ENCODE assay signal across 8 cellular contexts in the genomic region with DNA sequence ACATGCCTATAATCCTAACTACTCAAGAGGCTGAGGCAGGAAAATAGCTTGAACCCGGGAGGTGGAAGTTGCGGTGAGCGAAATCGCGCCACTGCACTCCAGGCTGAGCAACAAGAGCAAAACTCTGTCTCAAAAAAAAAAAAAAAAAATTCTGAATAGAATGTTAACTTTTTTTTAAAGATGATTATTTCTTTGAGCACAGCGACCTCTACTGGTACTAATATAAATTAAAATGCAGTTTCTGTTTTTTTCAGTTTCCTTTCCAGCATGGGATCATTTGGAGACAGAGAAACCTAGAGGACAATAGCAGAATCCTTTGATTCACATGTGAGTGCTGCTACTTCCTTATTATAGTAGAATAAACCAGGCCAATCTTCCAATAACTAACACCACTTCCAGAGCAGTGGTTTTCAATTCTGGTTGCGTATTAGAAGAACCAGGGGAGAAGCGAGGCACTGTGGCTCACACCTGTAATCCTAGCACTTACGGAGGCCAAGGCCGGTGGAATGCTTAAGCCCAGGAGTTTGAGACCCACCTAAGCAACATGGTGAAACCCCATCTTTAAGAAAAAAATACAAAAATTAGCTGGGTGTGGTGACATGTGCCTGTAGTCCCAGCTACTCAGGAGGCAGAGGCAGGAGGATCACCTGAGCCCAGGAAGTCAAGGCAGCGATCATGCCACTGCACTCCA. TPM values are rescaled to one million over a fixed set of nuclear protein-coding genes. Genes with fewer than 3 reads are reported as not detected.
DNase-seq lines count a peak whose midpoint lies in the region; ATAC-seq and TF ChIP-seq lines count a peak whose summit lies in the region.

No MANE protein-coding gene starts in this region.

- H3K27me3 ChIP-seq in CD4-positive, alpha-beta T cell (ENCODE audit: control insufficient read depth, insufficient read depth, low read length): no peaks in the 10 kb centered on the region
- no peaks in the 10 kb centered on the region for H3K27me3 ChIP-seq in effector memory CD4-positive, alpha-beta T cell (replicated peaks; ENCODE audit: control insufficient read depth, insufficient read depth, low read length, poor library complexity, severe bottlenecking)
- no peaks in the 10 kb centered on the region for H3K27me3 ChIP-seq in muscle layer of colon (ENCODE audit: control insufficient read depth in 1 of 2, insufficient read depth in 2 of 2, low read length in 2 of 2)

- H3K27ac ChIP-seq in CD4-positive, alpha-beta T cell (ENCODE audit: low read depth, low read length): no peak overlapping the region
- H3K27ac ChIP-seq in effector memory CD4-positive, alpha-beta T cell (ENCODE audit: insufficient read depth, low read length, poor library complexity, severe bottlenecking): peak overlapping the region; percentile 14
- peak overlapping the region; percentile 48 for H3K27ac ChIP-seq in muscle layer of colon (ENCODE audit: low read depth, low read length)

- no peak overlapping the region for H3K9ac ChIP-seq in muscle layer of colon (ENCODE audit: low read length)

- peak; percentile 78 for TF ChIP-seq CTCF in CD4-positive, alpha-beta T cell (IDR thresholded peaks at IDR 0.05)
- peak; percentile 92 for TF ChIP-seq CTCF in HFFc6 (IDR thresholded peaks at IDR 0.05)

- peak; percentile 33 for ATAC-seq in CD4-positive, alpha-beta T cell (ENCODE audit: poor library complexity)
- ATAC-seq in HG03135 (IDR thresholded peaks at IDR 0.05; ENCODE audit: unreplicated experiment): no peak
- ATAC-seq in HG02571 (IDR thresholded peaks at IDR 0.05; ENCODE audit: unreplicated experiment): no peak
- ATAC-seq in GM21390 (IDR thresholded peaks at IDR 0.05; ENCODE audit: unreplicated experiment): no peak

- peak in 2 of 10 experiments; percentile 25 to 33 for DNase-seq in CD4-positive, alpha-beta T cell
- DNase-seq in HFFc6 (peak; percentile 55), SK-MEL-5 (ENCODE audit: low read depth, low spot score) (peak; percentile 78)
- DNase-seq in effector memory CD4-positive, alpha-beta T cell: peak in 1 of 3 donors; percentile 37

- H3K27me3 Mint-ChIP-seq in CD4-positive, alpha-beta T cell: no peaks in the 10 kb centered on the region
- no peaks in the 10 kb centered on the region; the same call in 1 of the 2 replicates for H3K27me3 Mint-ChIP-seq in HFFc6 (ENCODE audit: insufficient read depth)

- POLR2A ChIA-PET in CD4-positive, alpha-beta T cell (lab: Charles Lee): interaction anchor here (0.7 to 6.7 kb wide), 14 partner anchors 10 to 726 kb away, joined by 3 to 66 read pairs (median 4); a partner anchor contains a TSS

- peaks cover 81% of the 10 kb centered on the region for H3K36me3 Mint-ChIP-seq in CD4-positive, alpha-beta T cell (ENCODE audit: low read depth)
- H3K36me3 Mint-ChIP-seq in HFFc6 (ENCODE audit: low read depth): peaks cover 41% of the 10 kb centered on the region

- intact Hi-C loops in CD4-positive, alpha-beta T cell (cut with DNase I, micrococcal nuclease): loop anchor here (1.0 to 10.0 kb wide), 6 partner anchors 139 to 1656 kb away; a partner anchor contains a TSS

- H3K4me1 ChIP-seq in effector memory CD4-positive, alpha-beta T cell (ENCODE audit: control insufficient read depth, insufficient read depth, low read length, poor library complexity, severe bottlenecking): peaks cover 12% of the 10 kb centered on the region
- H3K4me1 ChIP-seq in muscle layer of colon (ENCODE audit: insufficient read depth, low read length): peaks cover 52% of the 10 kb centered on the region

- CTCF ChIA-PET in CD4-positive, alpha-beta T cell (lab: Charles Lee): interaction anchor here (0.6 to 2.5 kb wide), 14 partner anchors 9 to 187 kb away, joined by 3 to 9 read pairs (median 4); a partner anchor contains a TSS

- H3K36me3 ChIP-seq in effector memory CD4-positive, alpha-beta T cell (ENCODE audit: control insufficient read depth, insufficient read depth, low read length): peaks cover 34% of the 10 kb centered on the region
- H3K36me3 ChIP-seq in muscle layer of colon (ENCODE audit: insufficient read depth, low read length): peaks cover 30% of the 10 kb centered on the region

- H3K4me1 Mint-ChIP-seq in CD4-positive, alpha-beta T cell (ENCODE audit: low read depth): peaks cover 54% of the 10 kb centered on the region
- H3K4me1 Mint-ChIP-seq in HFFc6 (ENCODE audit: low read depth): peaks cover 20% of the 10 kb centered on the region

- H3K9me3 ChIP-seq in CD4-positive, alpha-beta T cell (ENCODE audit: control insufficient read depth, low read length): no peaks in the 10 kb centered on the region
- H3K9me3 ChIP-seq in effector memory CD4-positive, alpha-beta T cell (ENCODE audit: control insufficient read depth, low read length): no peaks in the 10 kb centered on the region
- no peaks in the 10 kb centered on the region for H3K9me3 ChIP-seq in muscle layer of colon (ENCODE audit: low read length)

- no peaks in the 10 kb centered on the region for H3K9me3 Mint-ChIP-seq in CD4-positive, alpha-beta T cell
- H3K9me3 Mint-ChIP-seq in HFFc6: no peaks in the 10 kb centered on the region

- peak overlapping the region; percentile 43 for H3K27ac Mint-ChIP-seq in CD4-positive, alpha-beta T cell
- peak overlapping the region; percentile 45; the same call in 1 of the 2 replicates for H3K27ac Mint-ChIP-seq in HFFc6

- peak overlapping the region; percentile 1 for H3K4me3 Mint-ChIP-seq in CD4-positive, alpha-beta T cell
- H3K4me3 Mint-ChIP-seq in HFFc6: no peak overlapping the region

- in situ Hi-C loops in SK-MEL-5 (cut with HindIII; ENCODE audit: low pct_unique_long_range_greater_than_20kb, low sequenced_read_pairs): loop anchor here (25.0 kb wide), 1 partner anchor 179 kb away; no protein-coding TSS in a partner anchor

- no peak overlapping the region for H3K4me3 ChIP-seq in effector memory CD4-positive, alpha-beta T cell (ENCODE audit: insufficient read depth, low read depth, low read length, poor library complexity, severe bottlenecking)
- H3K4me3 ChIP-seq in muscle layer of colon (ENCODE audit: low read depth in 1 of 2, low read length in 2 of 2): no peak overlapping the region

RNA-seq across cellular contexts. Expression of a gene that starts 10.2 kb away (rescaled TPM):
- 100 to 1,000 TPM; 550 to 557 TPM for total RNA-seq in CD4-positive, alpha-beta T cell
- 100 to 1,000 TPM; 120 to 153 (median 147) TPM for total RNA-seq in HFFc6 (2021; fragmentation: NEBNext Ultra II Directional; extraction: Animal tissue kit (Norgen Biotek cat#: 25700))
- 134 and 140 TPM in 2 replicates for total RNA-seq in SK-MEL-5 (2014; rRNA removed; shearing (Covaris generic))
- polyA plus RNA-seq in SK-MEL-5 (2015; cell fraction: cytosol; rRNA removed): 126 and 132 TPM in 2 replicates
- 1,536 and 1,690 TPM in 2 replicates for polyA plus RNA-seq in SK-MEL-5 (2015; cell fraction: nucleus; rRNA removed)

RNA-seq across cellular contexts. Expression of a gene that starts 37.0 kb away (rescaled TPM):
- 1 to 10 TPM; 1.2 to 2.1 TPM for total RNA-seq in CD4-positive, alpha-beta T cell
- 10 to 100 TPM; 17.0 to 23.2 (median 20.1) TPM for total RNA-seq in HFFc6 (2021; fragmentation: NEBNext Ultra II Directional; extraction: Animal tissue kit (Norgen Biotek cat#: 25700))
- 33.9 and 37.2 TPM in 2 replicates for total RNA-seq in SK-MEL-5 (2014; rRNA removed; shearing (Covaris generic))
- 17.4 and 19.6 TPM in 2 replicates for polyA plus RNA-seq in SK-MEL-5 (2015; cell fraction: cytosol; rRNA removed)
- polyA plus RNA-seq in SK-MEL-5 (2015; cell fraction: nucleus; rRNA removed): 2.1 and 8.7 TPM in 2 replicates

Comparison
In these comparisons a context has a peak if more than half of its experiments do, and no peak if none do; other contexts are left out.
1. RNA of a gene that starts 37.0 kb away (total RNA-seq): 33.9 to 37.2 TPM in SK-MEL-5 and 17.0 to 23.2 TPM in HFFc6; 1.2 to 2.1 TPM in CD4-positive, alpha-beta T cell; every median in the first group is over 4 times any median in the second.